8 cellular contexts compared by ENCODE assay signal in genomic region chr6:53306819-53307347, GRCh38. TPM values are rescaled to one million over a fixed set of nuclear protein-coding genes. Genes with fewer than 3 reads are reported as not detected.
DNase-seq lines count a peak whose midpoint lies in the region; ATAC-seq, FAIRE-seq and TF ChIP-seq lines count a peak whose summit lies in the region.

No MANE protein-coding gene starts in this region.

- H3K4me1 ChIP-seq in KMS-11 (ENCODE audit: low read depth, poor library complexity, severe bottlenecking): peaks cover 56% of the 10 kb centered on the region
- peaks cover 31% of the 10 kb centered on the region for H3K4me1 ChIP-seq in suprapubic skin
- H3K4me1 ChIP-seq in trophoblast cell (ENCODE audit: control insufficient read depth in 1 of 2, insufficient read depth in 2 of 2, low read length in 2 of 2): peaks cover 5% of the 10 kb centered on the region in 2 experiments

- DNase-seq in GM13976 (ENCODE audit: low spot score): peak; percentile 45
- DNase-seq in bronchial epithelial cell (ENCODE audit: low read depth): peak; percentile 93
- no peak for DNase-seq in suprapubic skin (ENCODE audit: low spot score in 2 of 2)
- no peak for DNase-seq in trophoblast cell
- no peak for DNase-seq in lower leg skin (ENCODE audit: low spot score in 2 of 2)
- DNase-seq in NCI-H2081 (lab: John Stamatoyannopoulos, UW): no peak

- in situ Hi-C loops in GM13976 (cut with MboI; ENCODE audit: low sequenced_read_pairs, unreplicated experiment): no loop called here

- H3K9me3 ChIP-seq in suprapubic skin (no peaks in the 10 kb centered on the region), trophoblast cell (ENCODE audit: insufficient read depth, low read depth, low read length) (no peaks in the 10 kb centered on the region)

- no peak for TF ChIP-seq EP300 in suprapubic skin (IDR thresholded peaks at IDR 0.05)

- H2AFZ ChIP-seq in KMS-11 (ENCODE audit: low read depth): no peak overlapping the region
- H2AFZ ChIP-seq in trophoblast cell (ENCODE audit: insufficient read depth, low read length, poor library complexity): no peak overlapping the region

- peak; percentile 65 for ATAC-seq in GM21528 (IDR thresholded peaks at IDR 0.05; ENCODE audit: low FRiP score, unreplicated experiment)

- no peaks in the 10 kb centered on the region for H3K36me3 ChIP-seq in KMS-11 (ENCODE audit: insufficient read depth)
- H3K36me3 ChIP-seq in bronchial epithelial cell (ENCODE audit: control insufficient read depth, insufficient read depth, low read length): no peaks in the 10 kb centered on the region
- no peaks in the 10 kb centered on the region for H3K36me3 ChIP-seq in suprapubic skin
- no peaks in the 10 kb centered on the region for H3K36me3 ChIP-seq in trophoblast cell (ENCODE audit: control insufficient read depth in 1 of 2, insufficient read depth in 2 of 2, low read length in 2 of 2)

- H3K9ac ChIP-seq in KMS-11 (peak overlapping the region; percentile 1; the same call in 1 of the 2 replicates), trophoblast cell (ENCODE audit: low read length) (no peak overlapping the region)

- no peak overlapping the region for H4K12ac ChIP-seq in trophoblast cell (ENCODE audit: low read depth, low read length)

- H3K23ac ChIP-seq in trophoblast cell (ENCODE audit: low read length): no peak overlapping the region

- 83% methylated on average over 1 of the region's 1 CpG for WGBS in suprapubic skin
- WGBS in trophoblast cell (ENCODE audit: extremely low coverage, insufficient coverage, insufficient read length): no CpG with 5 or more reads among the region's 1 CpG
- WGBS in lower leg skin, 2 donors: 68 to 85% methylated on average over 1 of the region's 1 CpG

- TF ChIP-seq CTCF in GM13976 (IDR thresholded peaks at IDR 0.05; ENCODE audit: borderline replicate concordance, control extremely low read depth, extremely low read depth, insufficient read depth, missing control alignments) (no peak), KMS-11 (conservative IDR thresholded peaks at IDR 0.05; ENCODE audit: low read depth, low read length) (no peak), bronchial epithelial cell (IDR thresholded peaks at IDR 0.05; ENCODE audit: insufficient read depth, low read length, severe bottlenecking) (no peak), suprapubic skin (IDR thresholded peaks at IDR 0.05) (no peak), lower leg skin (IDR thresholded peaks at IDR 0.05) (no peak)

- H3K79me2 ChIP-seq in KMS-11 (ENCODE audit: insufficient read depth, low read depth): peaks cover 55% of the 10 kb centered on the region
- H3K79me2 ChIP-seq in trophoblast cell (ENCODE audit: control insufficient read depth, insufficient read depth, low read length, poor library complexity): no peaks in the 10 kb centered on the region

- H3K27ac ChIP-seq in KMS-11: peak overlapping the region; percentile 57
- H3K27ac ChIP-seq in suprapubic skin: no peak overlapping the region
- H3K27ac ChIP-seq in trophoblast cell (ENCODE audit: low read depth, low read length): no peak overlapping the region

- H3K79me1 ChIP-seq in trophoblast cell (ENCODE audit: low read length): peaks cover 2% of the 10 kb centered on the region

- no peak for TF ChIP-seq POLR2A in suprapubic skin (IDR thresholded peaks at IDR 0.05)
- TF ChIP-seq POLR2A in lower leg skin (IDR thresholded peaks at IDR 0.05): no peak

- H3K18ac ChIP-seq in trophoblast cell (ENCODE audit: low read length): no peak overlapping the region

- no peaks in the 10 kb centered on the region for H3K27me3 ChIP-seq in KMS-11 (ENCODE audit: insufficient read depth, low read depth)
- H3K27me3 ChIP-seq in bronchial epithelial cell (ENCODE audit: control insufficient read depth, insufficient read depth, low read length): no peaks in the 10 kb centered on the region
- no peaks in the 10 kb centered on the region for H3K27me3 ChIP-seq in suprapubic skin
- no peaks in the 10 kb centered on the region for H3K27me3 ChIP-seq in trophoblast cell (ENCODE audit: insufficient read depth, low read length)

- no peak overlapping the region for H3K4ac ChIP-seq in trophoblast cell (ENCODE audit: low read depth, low read length)

- H2BK5ac ChIP-seq in trophoblast cell (ENCODE audit: low read depth, low read length, poor library complexity): no peak overlapping the region

- H2BK120ac ChIP-seq in trophoblast cell (ENCODE audit: insufficient read depth, low read length, poor library complexity): no peak overlapping the region

- H4K8ac ChIP-seq in trophoblast cell (ENCODE audit: low read depth, low read length): no peak overlapping the region

- H3K4me3 ChIP-seq in KMS-11 (IDR thresholded peaks at IDR 0.05; ENCODE audit: insufficient read depth, low read depth, low read length): no peak overlapping the region
- H3K4me3 ChIP-seq in bronchial epithelial cell (ENCODE audit: low read depth, low read length): no peak overlapping the region
- H3K4me3 ChIP-seq in suprapubic skin: no peak overlapping the region
- H3K4me3 ChIP-seq in trophoblast cell (ENCODE audit: low read depth, low read length): no peak overlapping the region
- H3K4me3 ChIP-seq in lower leg skin (ENCODE audit: low read depth, poor library complexity, severe bottlenecking): no peak overlapping the region

- H4K20me1 ChIP-seq in KMS-11 (ENCODE audit: insufficient read depth): no peaks in the 10 kb centered on the region

- no peak overlapping the region for H2BK12ac ChIP-seq in trophoblast cell (ENCODE audit: low read length)

- no peak for FAIRE-seq in bronchial epithelial cell (lab: Jason Lieb, UNC)

- peak overlapping the region; percentile 49; the same call in 1 of the 2 replicates for H3K4me2 ChIP-seq in KMS-11
- no peak overlapping the region for H3K4me2 ChIP-seq in trophoblast cell (ENCODE audit: low read length)

- H4K91ac ChIP-seq in trophoblast cell (ENCODE audit: low read depth, low read length): no peak overlapping the region

- H2AK5ac ChIP-seq in trophoblast cell (ENCODE audit: low read length): no peak overlapping the region

- H3K14ac ChIP-seq in trophoblast cell (ENCODE audit: low read length): no peak overlapping the region

- intact Hi-C loops in lower leg skin (cut with DNase I; ENCODE audit: low total_unique reads): no loop called here

RNA-seq across cellular contexts. Expression of gene ELOVL5, which starts 41.9 kb away (rescaled TPM):
- total RNA-seq in bronchial epithelial cell: 35.3 and 42.1 TPM in 2 replicates
- total RNA-seq in suprapubic skin: 10 to 100 TPM; 39.7 to 84.2 (median 57.4) TPM
- 73.6 and 77.0 TPM in 2 replicates for polyA plus RNA-seq in trophoblast cell (2013)
- total RNA-seq in lower leg skin: 10 to 100 TPM; 20.7 to 45.0 (median 38.8) TPM

Comparison
In these comparisons a context has a peak if more than half of its experiments do, and no peak if none do; other contexts are left out.
1. DNase-seq: peak in GM13976 (single experiment) and bronchial epithelial cell (single experiment); none in suprapubic skin (0 of 2), trophoblast cell (0 of 2), lower leg skin (0 of 2) and NCI-H2081 (0 of 2).